Comparison of ENCODE assay signal across 1 cellular context in genomic region chr7:97104719-97105129, GRCh38.
TF ChIP-seq lines count a peak whose summit lies in the region.

No MANE protein-coding gene starts in this region.

TF ChIP-seq in GM12878, 131 proteins besides CTCF, POLR2A, EP300 and RAD21 (continued from another document):
- TF ChIP-seq E2F8 (IDR thresholded peaks at IDR 0.05; ENCODE audit: low read depth, partially characterized antibody) = no peak
- TF ChIP-seq SMC3 (IDR thresholded peaks at IDR 0.05; ENCODE audit: borderline replicate concordance, low read length) = peak; percentile 81
- peak; percentile 54; the same call in 1 of the 2 replicates for TF ChIP-seq TCF3 (IDR thresholded peaks at IDR 0.05; ENCODE audit: borderline replicate concordance, insufficient read depth, low read depth, low read length)
- TF ChIP-seq TCF7 (IDR thresholded peaks at IDR 0.05; ENCODE audit: borderline replicate concordance) = peak; percentile 95
TF ChIP-seq in GM12878: peak in this region for 8.
